In genomic region chr10:28937959-28938358, GRCh38 we compare ENCODE assay signal across 35 cellular contexts.
"Had no signal": no experiment of that assay in that cellular context is flagged by ENCODE, and none has a peak within 500 bp of the region (broad histone marks: within the 10 kb centered on the region; RNA-seq: fewer than 3 reads in every experiment).

No MANE protein-coding gene starts in this region.

- H3K9me3 ChIP-seq: esophagus muscularis mucosa, gastrocnemius medialis, heart left ventricle had no signal

- H3K4me3 ChIP-seq: coronary artery, dorsolateral prefrontal cortex, esophagus muscularis mucosa, gastrocnemius medialis, heart left ventricle had no signal

- H3K36me3 ChIP-seq: brain microvascular endothelial cell, esophagus muscularis mucosa, gastrocnemius medialis, heart left ventricle, WERI-Rb-1 had no signal

- H3K27me3 ChIP-seq: brain microvascular endothelial cell, gastrocnemius medialis, heart left ventricle had no signal

- H3K4me1 Mint-ChIP-seq: activated B cell treated with CpG ODN at 0.5 μM for 24 hours; activated T-helper 17 cell treated with anti-CD3 and anti-CD28 coated beads, Interleukin-2, amount 50 U/mL, for 72 hours; central memory CD8-positive, alpha-beta T cell; T-helper 17 cell had no signal

- H3K4me1 ChIP-seq: foreskin keratinocyte had no signal

- H3K9me3 Mint-ChIP-seq: activated CD8-positive, alpha-beta T cell treated with anti-CD3 and anti-CD28 coated beads for 36 hours; activated T-cell treated with anti-CD3 and anti-CD28 coated beads, Interleukin-2, amount 50 U/mL, for 4 hours; activated T-helper 17 cell treated with anti-CD3 and anti-CD28 coated beads, Interleukin-2, amount 50 U/mL, for 72 hours; central memory CD8-positive, alpha-beta T cell; T-helper 2 cell treated with Interferon-gamma antibody and Interleukin-4, amounts not matched to agents 5 μg/mL and 100 μg/mL, for 36 hours had no signal

- H3K27ac Mint-ChIP-seq: activated B cell treated with CpG ODN at 0.5 μM for 24 hours; activated CD8-positive, alpha-beta T cell treated with anti-CD3 and anti-CD28 coated beads for 36 hours; activated naive CD8-positive, alpha-beta T cell; activated T-helper 17 cell treated with anti-CD3 and anti-CD28 coated beads, Interleukin-2, amount 50 U/mL, for 72 hours; dendritic cell treated with granulocyte-macrophage colony-stimulating factor and Interleukin-4, amounts not matched to agents 40 ng/mL and 50 ng/mL, for 4 days; endodermal cell; T-helper 17 cell; T-helper 2 cell treated with Interferon-gamma antibody and Interleukin-4, amounts not matched to agents 5 μg/mL and 100 μg/mL, for 36 hours had no signal

- H3K36me3 Mint-ChIP-seq: activated naive CD8-positive, alpha-beta T cell had no signal

- H3K27ac ChIP-seq: brain microvascular endothelial cell, coronary artery, dorsolateral prefrontal cortex, esophagus muscularis mucosa, foreskin keratinocyte, gastrocnemius medialis, heart left ventricle, WERI-Rb-1 had no signal

- H3K4me3 Mint-ChIP-seq: activated B cell treated with CpG ODN at 0.5 μM for 24 hours; activated CD8-positive, alpha-beta T cell treated with anti-CD3 and anti-CD28 coated beads for 36 hours; activated naive CD8-positive, alpha-beta T cell; activated T-cell treated with anti-CD3 and anti-CD28 coated beads, Interleukin-2, amount 50 U/mL, for 4 hours; activated T-helper 17 cell treated with anti-CD3 and anti-CD28 coated beads, Interleukin-2, amount 50 U/mL, for 72 hours; central memory CD8-positive, alpha-beta T cell; dendritic cell treated with granulocyte-macrophage colony-stimulating factor and Interleukin-4, amounts not matched to agents 40 ng/mL and 50 ng/mL, for 4 days; endodermal cell; T-helper 17 cell; T-helper 2 cell treated with Interferon-gamma antibody and Interleukin-4, amounts not matched to agents 5 μg/mL and 100 μg/mL, for 36 hours had no signal

- DNase-seq: activated B cell treated with CpG ODN at 0.5 μM for 24 hours; activated CD4-positive, alpha-beta T cell treated with anti-CD3 and anti-CD28 coated beads for 48 hours; activated CD4-positive, alpha-beta T cell treated with anti-CD3 and anti-CD28 coated beads, Interleukin-2, amount 50 U/mL, for 1 hour; activated CD4-positive, alpha-beta T cell treated with anti-CD3 and anti-CD28 coated beads, Interleukin-2, amount 50 U/mL, for 48 hours; activated CD8-positive, alpha-beta memory T cell treated with anti-CD3 and anti-CD28 coated beads for 24 hours; activated CD8-positive, alpha-beta T cell treated with anti-CD3 and anti-CD28 coated beads for 36 hours; activated effector memory CD4-positive, alpha-beta T cell treated with Interleukin-2 at 50 U/mL for 16 hours; activated gamma-delta T cell treated with Interleukin-2 at 50 U/mL for 16 hours; activated naive CD4-positive, alpha-beta T cell treated with anti-CD3 and anti-CD28 coated beads, Interleukin-2, amount 50 U/mL, for 16 hours; activated naive CD4-positive, alpha-beta T cell treated with Interleukin-2 at 50 U/mL for 16 hours; activated T-cell treated with anti-CD3 and anti-CD28 coated beads, Interleukin-2, amount 50 U/mL, for 4 hours; amniotic stem cell; anterior cingulate cortex; brain microvascular endothelial cell; dorsolateral prefrontal cortex; effector memory CD4-positive, alpha-beta T cell; endodermal cell; erythroblast; foreskin keratinocyte; gastrocnemius medialis; glutamatergic neuron; heart left ventricle; T-helper 17 cell; T1000; WERI-Rb-1 had no signal

- FAIRE-seq: astrocyte, bronchial epithelial cell had no signal

- H3K27me3 Mint-ChIP-seq: activated B cell treated with CpG ODN at 0.5 μM for 24 hours; activated CD8-positive, alpha-beta T cell treated with anti-CD3 and anti-CD28 coated beads for 36 hours; activated T-helper 17 cell treated with anti-CD3 and anti-CD28 coated beads, Interleukin-2, amount 50 U/mL, for 72 hours had no signal

- ATAC-seq: activated CD4-positive, CD25-positive, alpha-beta regulatory T cell treated with anti-CD3 and anti-CD28 coated beads, Interleukin-2, amount 50 U/mL, for 24 hours; activated CD8-positive, alpha-beta T cell treated with anti-CD3 and anti-CD28 coated beads for 36 hours; activated T-cell treated with anti-CD3 and anti-CD28 coated beads, Interleukin-2, amount 50 U/mL, for 4 hours; activated T-helper 17 cell treated with anti-CD3 and anti-CD28 coated beads, Interleukin-2, amount 50 U/mL, for 72 hours; foreskin keratinocyte; gastrocnemius medialis; heart left ventricle; T-helper 17 cell had no signal
